Comparison of ENCODE assay signal across 8 cellular contexts in the genomic region with DNA sequence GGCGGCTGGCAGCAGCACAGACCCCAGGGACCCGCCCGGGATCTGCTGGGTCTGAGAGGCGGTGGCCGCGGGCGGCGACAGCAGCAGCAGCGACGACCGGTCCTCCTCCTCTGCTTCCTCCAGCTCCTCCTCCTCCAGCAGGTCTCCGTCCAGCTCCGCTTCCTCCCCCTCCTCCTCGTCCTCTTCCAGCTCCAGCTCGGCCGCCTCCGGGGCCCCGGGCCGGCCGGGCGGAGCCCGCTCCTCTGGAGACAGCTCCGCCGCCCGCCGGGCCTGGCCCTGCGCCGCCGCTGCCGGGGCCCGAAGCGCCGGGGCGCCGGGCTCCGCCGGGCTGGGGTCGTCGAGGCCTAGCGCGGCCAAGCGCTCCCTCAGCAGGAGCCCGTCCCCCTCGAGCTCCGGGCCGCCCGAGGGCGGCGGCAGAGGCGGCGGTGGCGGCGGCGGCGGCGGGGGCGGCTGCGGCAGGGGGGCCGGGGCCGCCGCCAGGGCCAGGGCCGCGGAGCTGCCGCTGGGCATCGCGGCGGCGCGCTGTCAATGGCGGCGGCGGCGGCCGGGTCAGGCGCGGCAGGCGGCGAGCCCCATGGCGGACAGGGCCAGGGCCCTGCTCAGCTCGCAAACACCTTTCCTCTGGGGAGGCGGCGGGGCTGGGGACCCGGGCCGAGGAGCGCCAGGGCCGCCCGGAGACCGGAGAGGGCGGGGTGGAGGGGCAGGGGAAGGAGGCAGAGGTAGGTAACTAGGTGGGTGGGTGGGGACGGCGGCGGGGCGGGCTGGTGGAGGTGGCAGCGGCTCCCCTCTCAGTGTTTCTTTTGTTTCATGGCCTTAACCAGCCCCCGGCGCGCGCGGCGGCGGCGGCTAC. TPM values are rescaled to one million over a fixed set of nuclear protein-coding genes. Genes with fewer than 3 reads are reported as not detected.
DNase-seq lines count a peak whose midpoint lies in the region; ATAC-seq and TF ChIP-seq lines count a peak whose summit lies in the region.

No MANE protein-coding gene starts in this region.

- H3K27ac ChIP-seq in osteoblast (ENCODE audit: low read depth, low read length): peak overlapping the region; percentile 88

- ATAC-seq in HG02885 (IDR thresholded peaks at IDR 0.05; ENCODE audit: poor library complexity, unreplicated experiment) (peak; percentile 16), HG02840 (IDR thresholded peaks at IDR 0.05; ENCODE audit: low FRiP score, unreplicated experiment) (no peak)
- no peak for ATAC-seq in activated naive CD4-positive, alpha-beta T cell treated with anti-CD3 and anti-CD28 coated beads, Interleukin-2, amount 50 U/mL, for 72 hours

- peaks cover 0 to 4% of the 10 kb centered on the region in 2 donors for H3K9me3 Mint-ChIP-seq in activated naive CD4-positive, alpha-beta T cell treated with anti-CD3 and anti-CD28 coated beads, Interleukin-2, amount 50 U/mL, for 72 hours
- H3K9me3 Mint-ChIP-seq in glutamatergic neuron (ENCODE audit: unreplicated experiment): peaks cover 20% of the 10 kb centered on the region

- no peaks in the 10 kb centered on the region for H3K9me3 ChIP-seq in osteoblast (ENCODE audit: low read depth, low read length)

- peaks cover 13% of the 10 kb centered on the region for H3K4me1 Mint-ChIP-seq in glutamatergic neuron (ENCODE audit: low read depth, unreplicated experiment)

- peak overlapping the region; percentile 87 for H3K4me2 ChIP-seq in osteoblast (ENCODE audit: insufficient read depth, low read length)

- peaks cover 30% of the 10 kb centered on the region for H3K4me1 ChIP-seq in osteoblast (ENCODE audit: insufficient read depth, low read length)

- H3K79me2 ChIP-seq in osteoblast (ENCODE audit: insufficient read depth, low read length): peaks cover 47% of the 10 kb centered on the region

- H3K27me3 ChIP-seq in osteoblast (ENCODE audit: insufficient read depth, low read length): no peaks in the 10 kb centered on the region

- H3K4me3 Mint-ChIP-seq in glutamatergic neuron (ENCODE audit: unreplicated experiment): peak overlapping the region; percentile 91

- H3K27me3 Mint-ChIP-seq in glutamatergic neuron (ENCODE audit: unreplicated experiment): peaks cover 19% of the 10 kb centered on the region

- DNase-seq in stimulated activated CD4-positive, alpha-beta T cell treated with anti-CD3 and anti-CD28 coated beads, Interleukin-12 subunit alpha, Interleukin-12 subunit beta, amount 100 ng/mL, for 4 hours: peak; percentile 38
- DNase-seq in stimulated activated CD4-positive, alpha-beta T cell treated with anti-CD3 and anti-CD28 coated beads, Interleukin-4, amount 100 ng/mL, for 1 hour: no peak
- DNase-seq in NOMO-1 (lab: John Stamatoyannopoulos, UW; ENCODE audit: unreplicated experiment in 2 of 2) (peak; percentile 6 to 56), glutamatergic neuron (peak; percentile 81), osteoblast (ENCODE audit: insufficient read length, low spot score, missing footprints) (peak; percentile 83)
- DNase-seq in activated naive CD4-positive, alpha-beta T cell treated with anti-CD3 and anti-CD28 coated beads, Interleukin-2, amount 50 U/mL, for 72 hours (ENCODE audit: low spot score in 2 of 2): peak in 1 of 2 donors; percentile 63

- H3K4me3 ChIP-seq in osteoblast (ENCODE audit: insufficient read depth, low read length): peak overlapping the region; percentile 92

- TF ChIP-seq CTCF in glutamatergic neuron (IDR thresholded peaks at IDR 0.05; ENCODE audit: partially characterized antibody, unreplicated experiment): no peak
- no peak for TF ChIP-seq CTCF in osteoblast (IDR thresholded peaks at IDR 0.05; ENCODE audit: extremely low read depth, low read depth, low read length)

- peak overlapping the region; percentile 39 for H2AFZ ChIP-seq in osteoblast (ENCODE audit: low read length)

- H4K20me1 ChIP-seq in osteoblast (ENCODE audit: insufficient read depth, low read length): peaks cover 39% of the 10 kb centered on the region

- peaks cover 18 to 33% of the 10 kb centered on the region in 2 donors for H3K36me3 Mint-ChIP-seq in activated naive CD4-positive, alpha-beta T cell treated with anti-CD3 and anti-CD28 coated beads, Interleukin-2, amount 50 U/mL, for 72 hours
- peaks cover 7% of the 10 kb centered on the region for H3K36me3 Mint-ChIP-seq in glutamatergic neuron (ENCODE audit: unreplicated experiment)

- peak overlapping the region; percentile 85 to 87 for H3K27ac Mint-ChIP-seq in activated naive CD4-positive, alpha-beta T cell treated with anti-CD3 and anti-CD28 coated beads, Interleukin-2, amount 50 U/mL, for 72 hours
- H3K27ac Mint-ChIP-seq in glutamatergic neuron (ENCODE audit: unreplicated experiment): peak overlapping the region; percentile 97

- no peaks in the 10 kb centered on the region for H3K36me3 ChIP-seq in osteoblast (ENCODE audit: insufficient read depth, low read length)

RNA-seq across cellular contexts. Expression of gene MEX3C, which starts 0.4 kb away (rescaled TPM):
- 10 to 100 TPM; 59.0 to 82.5 TPM for total RNA-seq in activated naive CD4-positive, alpha-beta T cell treated with anti-CD3 and anti-CD28 coated beads, Interleukin-2, amount 50 U/mL, for 72 hours
- total RNA-seq in glutamatergic neuron (ENCODE audit: unreplicated experiment): 81.3 TPM
- 36.5 and 41.6 TPM in 2 replicates for total RNA-seq in osteoblast
